In genomic region chr4:173360587-173361221, GRCh38 we compare ENCODE assay signal across 1 cellular context.
TF ChIP-seq lines count a peak whose summit lies in the region.

No MANE protein-coding gene starts in this region.

TF ChIP-seq in endothelial cell of umbilical vein, 7 proteins besides CTCF, POLR2A, EP300 and RAD21:
- TF ChIP-seq JUN (IDR thresholded peaks at IDR 0.05; ENCODE audit: borderline replicate concordance, insufficient read depth, insufficient read length, low read depth) (no peak), FOS (IDR thresholded peaks at IDR 0.05; ENCODE audit: borderline replicate concordance, insufficient read depth, low read length) (no peak), EZH2 (IDR thresholded peaks at IDR 0.05; ENCODE audit: borderline replicate concordance, low read depth, low read length, severe bottlenecking) (no peak), GATA2 (IDR thresholded peaks at IDR 0.05; ENCODE audit: insufficient read depth, insufficient read length, low read depth, low read length) (no peak), MYC (IDR thresholded peaks at IDR 0.05; ENCODE audit: low read depth, low read length) (no peak), POLR2AphosphoS5 (IDR thresholded peaks at IDR 0.05; ENCODE audit: insufficient read depth, low read depth, low read length) (no peak)
- TF ChIP-seq, protein P1, sequence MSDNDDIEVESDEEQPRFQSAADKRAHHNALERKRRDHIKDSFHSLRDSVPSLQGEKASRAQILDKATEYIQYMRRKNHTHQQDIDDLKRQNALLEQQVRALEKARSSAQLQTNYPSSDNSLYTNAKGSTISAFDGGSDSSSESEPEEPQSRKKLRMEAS (IDR thresholded peaks at IDR 0.05; ENCODE audit: insufficient read depth, insufficient read length), result no peak
